Comparison of ENCODE assay signal across 1 cellular context in genomic region chr12:111753144-111753881, GRCh38.
TF ChIP-seq lines count a peak whose summit lies in the region.

No MANE protein-coding gene starts in this region.

TF ChIP-seq in HepG2, 621 proteins besides CTCF, POLR2A, EP300 and RAD21 (continued from another document):
- TF ChIP-seq ZBTB40 (IDR thresholded peaks at IDR 0.05) (no peak), ZBTB40 (CRISPR knock-in tag; IDR thresholded peaks at IDR 0.05) (no peak), KAT8 (CRISPR knock-in tag; IDR thresholded peaks at IDR 0.05) (no peak; the same call in 1 of the 2 replicates), STAT6 (CRISPR knock-in tag; IDR thresholded peaks at IDR 0.05; ENCODE audit: borderline replicate concordance) (no peak), NFYC (CRISPR knock-in tag; IDR thresholded peaks at IDR 0.05) (no peak), PRDM4 (CRISPR knock-in tag; IDR thresholded peaks at IDR 0.05; ENCODE audit: borderline replicate concordance) (no peak), REL (CRISPR knock-in tag; conservative IDR thresholded peaks at IDR 0.05) (no peak), PBX3 (CRISPR knock-in tag; IDR thresholded peaks at IDR 0.05; ENCODE audit: borderline replicate concordance) (no peak), ZBTB42 (CRISPR knock-in tag; IDR thresholded peaks at IDR 0.05) (no peak), SALL1 (CRISPR knock-in tag; IDR thresholded peaks at IDR 0.05) (peak; percentile 63; the same call in 1 of the 2 replicates), GATA4 (IDR thresholded peaks at IDR 0.05; ENCODE audit: borderline replicate concordance, low read depth) (no peak), ZBTB3 (CRISPR knock-in tag; IDR thresholded peaks at IDR 0.05; ENCODE audit: borderline replicate concordance, low read depth) (no peak), RCOR2 (CRISPR knock-in tag; IDR thresholded peaks at IDR 0.05) (no peak), ZNF367 (CRISPR knock-in tag; IDR thresholded peaks at IDR 0.05; ENCODE audit: borderline replicate concordance) (no peak), ZBTB1 (CRISPR knock-in tag; IDR thresholded peaks at IDR 0.05; ENCODE audit: borderline replicate concordance) (no peak), ZSCAN30 (CRISPR knock-in tag; IDR thresholded peaks at IDR 0.05) (no peak), MYC (CRISPR knock-in tag; IDR thresholded peaks at IDR 0.05; ENCODE audit: borderline replicate concordance) (no peak; the same call in 1 of the 2 replicates), SSRP1 (CRISPR knock-in tag; IDR thresholded peaks at IDR 0.05) (no peak), ZNF678 (CRISPR knock-in tag; IDR thresholded peaks at IDR 0.05) (no peak), HNRNPL (IDR thresholded peaks at IDR 0.05; ENCODE audit: low read depth, low read length) (no peak), ZNF564 (CRISPR knock-in tag; IDR thresholded peaks at IDR 0.05) (no peak), ARHGAP35 (CRISPR knock-in tag; IDR thresholded peaks at IDR 0.05; ENCODE audit: borderline replicate concordance) (no peak), SKI (IDR thresholded peaks at IDR 0.05; ENCODE audit: partially characterized antibody) (no peak), NKX3-1 (CRISPR knock-in tag; IDR thresholded peaks at IDR 0.05) (no peak), E2F1 (CRISPR knock-in tag; IDR thresholded peaks at IDR 0.05) (no peak), KDM5B (CRISPR knock-in tag; IDR thresholded peaks at IDR 0.05; ENCODE audit: borderline replicate concordance) (no peak), ISX (CRISPR knock-in tag; conservative IDR thresholded peaks at IDR 0.05) (no peak), ZNF570 (CRISPR knock-in tag; IDR thresholded peaks at IDR 0.05; ENCODE audit: borderline replicate concordance) (no peak), ZNF530 (CRISPR knock-in tag; IDR thresholded peaks at IDR 0.05; ENCODE audit: low read depth) (no peak), NFKBIZ (CRISPR knock-in tag; IDR thresholded peaks at IDR 0.05) (no peak), STAG1 (CRISPR knock-in tag; IDR thresholded peaks at IDR 0.05) (peak; percentile 99), MXI1 (IDR thresholded peaks at IDR 0.05; ENCODE audit: borderline replicate concordance, low read depth, low read length) (peak; percentile 38; the same call in 1 of the 3 replicates), PTBP1 (IDR thresholded peaks at IDR 0.05; ENCODE audit: low read depth, low read length, poor library complexity, severe bottlenecking) (no peak), ZNF761 (CRISPR knock-in tag; conservative IDR thresholded peaks at IDR 0.05) (no peak), POLR2AphosphoS5 (IDR thresholded peaks at IDR 0.05; ENCODE audit: low read depth, low read length) (no peak), MBNL3 (CRISPR knock-in tag; conservative IDR thresholded peaks at IDR 0.05) (no peak), AHDC1 (CRISPR knock-in tag; IDR thresholded peaks at IDR 0.05; ENCODE audit: borderline replicate concordance) (no peak), ONECUT2 (CRISPR knock-in tag; IDR thresholded peaks at IDR 0.05) (no peak)
